Comparison of ENCODE assay signal across 1 cellular context in genomic region chr19:54152267-54152666, GRCh38.
TF ChIP-seq lines count a peak whose summit lies in the region.

No MANE protein-coding gene starts in this region.

TF ChIP-seq in GM12878, 131 proteins besides CTCF, POLR2A, EP300 and RAD21:
- TF ChIP-seq JUNB (IDR thresholded peaks at IDR 0.05) = no peak
- no peak for TF ChIP-seq BHLHE40 (IDR thresholded peaks at IDR 0.05; ENCODE audit: borderline replicate concordance in 1 of 2, low read depth in 2 of 2, low read length in 1 of 2)
- TF ChIP-seq BRCA1 (IDR thresholded peaks at IDR 0.05; ENCODE audit: low read depth, low read length) = no peak
- TF ChIP-seq MTA3 (IDR thresholded peaks at IDR 0.05; ENCODE audit: borderline replicate concordance, low read length) = no peak
- no peak for TF ChIP-seq CBFB (IDR thresholded peaks at IDR 0.05; ENCODE audit: low read depth)
- TF ChIP-seq SUZ12 (IDR thresholded peaks at IDR 0.05; ENCODE audit: unreplicated experiment) = no peak
- TF ChIP-seq MYB (IDR thresholded peaks at IDR 0.05; ENCODE audit: borderline replicate concordance, low read depth, low read length) = no peak
- no peak for TF ChIP-seq EGR1 (IDR thresholded peaks at IDR 0.05; ENCODE audit: borderline replicate concordance in 1 of 2, low read depth in 2 of 2, low read length in 2 of 2)
- no peak for TF ChIP-seq YBX1 (IDR thresholded peaks at IDR 0.05)
- no peak for TF ChIP-seq EZH2 (IDR thresholded peaks at IDR 0.05; ENCODE audit: borderline replicate concordance, control insufficient read depth, low read depth, low read length)
- TF ChIP-seq LARP7 (IDR thresholded peaks at IDR 0.05) = no peak
- TF ChIP-seq SIX5 (IDR thresholded peaks at IDR 0.05; ENCODE audit: low read depth, low read length, severe bottlenecking) = no peak
- TF ChIP-seq SMAD5 (IDR thresholded peaks at IDR 0.05; ENCODE audit: low read depth) = no peak
- no peak for TF ChIP-seq SREBF1 (IDR thresholded peaks at IDR 0.05; ENCODE audit: low read length)
- TF ChIP-seq, protein P1, sequence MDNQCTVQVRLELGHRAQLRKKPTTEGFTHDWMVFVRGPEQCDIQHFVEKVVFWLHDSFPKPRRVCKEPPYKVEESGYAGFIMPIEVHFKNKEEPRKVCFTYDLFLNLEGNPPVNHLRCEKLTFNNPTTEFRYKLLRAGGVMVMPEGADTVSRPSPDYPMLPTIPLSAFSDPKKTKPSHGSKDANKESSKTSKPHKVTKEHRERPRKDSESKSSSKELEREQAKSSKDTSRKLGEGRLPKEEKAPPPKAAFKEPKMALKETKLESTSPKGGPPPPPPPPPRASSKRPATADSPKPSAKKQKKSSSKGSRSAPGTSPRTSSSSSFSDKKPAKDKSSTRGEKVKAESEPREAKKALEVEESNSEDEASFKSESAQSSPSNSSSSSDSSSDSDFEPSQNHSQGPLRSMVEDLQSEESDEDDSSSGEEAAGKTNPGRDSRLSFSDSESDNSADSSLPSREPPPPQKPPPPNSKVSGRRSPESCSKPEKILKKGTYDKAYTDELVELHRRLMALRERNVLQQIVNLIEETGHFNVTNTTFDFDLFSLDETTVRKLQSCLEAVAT (IDR thresholded peaks at IDR 0.05) = no peak
